ENCODE assay signal across 21 cellular contexts in genomic region chr14:26414933-26415332, GRCh38.
"Had no signal": no experiment of that assay in that cellular context is flagged by ENCODE, and none has a peak within 500 bp of the region (broad histone marks: within the 10 kb centered on the region; RNA-seq: fewer than 3 reads in every experiment).

No MANE protein-coding gene starts in this region.

- ATAC-seq: activated CD8-positive, alpha-beta T cell treated with anti-CD3 and anti-CD28 coated beads for 36 hours; activated naive CD8-positive, alpha-beta T cell treated with anti-CD3 and anti-CD28 coated beads, Interleukin-2, amount 50 U/mL, for 24 hours; left lung; T-helper 17 cell had no signal

- H3K4me1 ChIP-seq: breast epithelium, colonic mucosa, left lung, lower lobe of right lung, right atrium auricular region, suprapubic skin, tibial artery had no signal

- H3K4me3 ChIP-seq: colonic mucosa, left lung, lower lobe of right lung, ovary, right atrium auricular region, suprapubic skin, tibial artery had no signal

- H3K27me3 ChIP-seq: breast epithelium, colonic mucosa, dorsolateral prefrontal cortex, left lung, neutrophil, ovary, right atrium auricular region, suprapubic skin, tibial artery had no signal

- H3K36me3 ChIP-seq: breast epithelium, colonic mucosa, left lung, lower lobe of right lung, neutrophil, ovary, right atrium auricular region, suprapubic skin, tibial artery had no signal

- DNase-seq: activated B cell treated with CpG ODN at 0.5 μM for 24 hours; activated CD4-positive, alpha-beta T cell treated with anti-CD3 and anti-CD28 coated beads, Interleukin-2, amount 50 U/mL, for 1 hour; activated CD8-positive, alpha-beta T cell treated with anti-CD3 and anti-CD28 coated beads for 36 hours; activated naive CD8-positive, alpha-beta T cell treated with anti-CD3 and anti-CD28 coated beads, Interleukin-2, amount 50 U/mL, for 24 hours; activated T-cell treated with anti-CD3 and anti-CD28 coated beads, Interleukin-2, amount 50 U/mL, for 48 hours; effector memory CD4-positive, alpha-beta T cell; left lung; lower lobe of right lung; naive B cell; nephron progenitor cell; stimulated activated naive CD4-positive, alpha-beta T cell; T-helper 17 cell; T1000 had no signal

- H3K27ac ChIP-seq: colonic mucosa, left lung, lower lobe of right lung, neutrophil, ovary, right atrium auricular region, tibial artery had no signal

- H3K9me3 ChIP-seq: breast epithelium, colonic mucosa, left lung, lower lobe of right lung, neutrophil, ovary, right atrium auricular region, suprapubic skin, tibial artery had no signal
